Comparison of ENCODE assay signal across 9 cellular contexts in genomic region chr9:125705893-125706292, GRCh38. TPM values are rescaled to one million over a fixed set of nuclear protein-coding genes. Genes with fewer than 3 reads are reported as not detected.
DNase-seq lines count a peak whose midpoint lies in the region; ATAC-seq and TF ChIP-seq lines count a peak whose summit lies in the region.
"Had no signal": no experiment of that assay in that cellular context is flagged by ENCODE, and none has a peak within 500 bp of the region (broad histone marks: within the 10 kb centered on the region; RNA-seq: fewer than 3 reads in every experiment).

No MANE protein-coding gene starts in this region.

- peaks cover 15% of the 10 kb centered on the region; the same call in 1 of the 2 replicates for H3K36me3 Mint-ChIP-seq in HFFc6 (ENCODE audit: low read depth)
- H3K36me3 Mint-ChIP-seq in activated B cell treated with CpG ODN at 0.5 μM for 24 hours (ENCODE audit: low read depth), result peaks cover 18% of the 10 kb centered on the region
- H3K36me3 Mint-ChIP-seq in stimulated activated effector memory CD8-positive, alpha-beta T cell treated with anti-CD3 and anti-CD28 coated beads, Interleukin-12 subunit alpha, Interleukin-12 subunit beta, amount 100 ng/mL, for 72 hours, result no peaks in the 10 kb centered on the region

- no peak overlapping the region for H3K27ac ChIP-seq in iPS DF 6.9 (ENCODE audit: low read length)

- no peaks in the 10 kb centered on the region for H3K27me3 ChIP-seq in iPS DF 6.9 (ENCODE audit: control insufficient read depth, insufficient read depth, low read length)

- POLR2A ChIA-PET in activated B cell treated with CpG ODN at 0.5 μM for 24 hours (lab: Charles Lee), result interaction anchor here (1.5 to 2.5 kb wide), 4 partner anchors 53 to 73 kb away, joined by 4 to 18 read pairs (median 14); no protein-coding TSS in a partner anchor

- WGBS in iPS DF 6.9 (ENCODE audit: insufficient coverage, insufficient read length), result no CpG with 5 or more reads among the region's 4 CpGs

- ATAC-seq in activated B cell treated with CpG ODN at 0.5 μM for 24 hours (ENCODE audit: low read depth) (no peak), HG03354 (IDR thresholded peaks at IDR 0.05; ENCODE audit: poor library complexity, severe bottlenecking, unreplicated experiment) (no peak)
- no peak for ATAC-seq in stimulated activated effector memory CD8-positive, alpha-beta T cell treated with anti-CD3 and anti-CD28 coated beads, Interleukin-12 subunit alpha, Interleukin-12 subunit beta, amount 100 ng/mL, for 72 hours

- no peak for DNase-seq in HFFc6
- DNase-seq in activated B cell treated with CpG ODN at 0.5 μM for 24 hours, result no peak
- DNase-seq in iPS DF 6.9 (ENCODE audit: low read depth, low spot score), result no peak
- DNase-seq in stimulated activated effector memory CD8-positive, alpha-beta T cell treated with anti-CD3 and anti-CD28 coated beads, Interleukin-12 subunit alpha, Interleukin-12 subunit beta, amount 100 ng/mL, for 72 hours (ENCODE audit: low spot score in 2 of 2), result no peak
- no peak for DNase-seq in DMS53 (lab: John Stamatoyannopoulos, UW)
- DNase-seq in SHP77 treated with DMSO at 0.1 percent for 48 hours (lab: John Stamatoyannopoulos, UW), result no peak
- DNase-seq: NCI-H187 treated with DMSO at 0.1 percent for 48 hours, retina had no signal

- CTCF ChIA-PET in activated B cell treated with CpG ODN at 0.5 μM for 24 hours (lab: Charles Lee), result interaction anchor here (0.8 kb wide), 1 partner anchor 76 kb away, joined by 3 read pairs; no protein-coding TSS in a partner anchor

- H3K9me3 Mint-ChIP-seq in HFFc6 (no peaks in the 10 kb centered on the region), activated B cell treated with CpG ODN at 0.5 μM for 24 hours (no peaks in the 10 kb centered on the region)
- no peaks in the 10 kb centered on the region for H3K9me3 Mint-ChIP-seq in stimulated activated effector memory CD8-positive, alpha-beta T cell treated with anti-CD3 and anti-CD28 coated beads, Interleukin-12 subunit alpha, Interleukin-12 subunit beta, amount 100 ng/mL, for 72 hours

- H3K4me3 Mint-ChIP-seq in HFFc6 (peak overlapping the region; percentile 93), activated B cell treated with CpG ODN at 0.5 μM for 24 hours (peak overlapping the region; percentile 85)
- peak overlapping the region; percentile 76 for H3K4me3 Mint-ChIP-seq in stimulated activated effector memory CD8-positive, alpha-beta T cell treated with anti-CD3 and anti-CD28 coated beads, Interleukin-12 subunit alpha, Interleukin-12 subunit beta, amount 100 ng/mL, for 72 hours

- intact Hi-C loops in activated B cell treated with CpG ODN at 0.5 μM for 24 hours (cut with micrococcal nuclease), result loop anchor here (1.0 to 2.0 kb wide), 3 partner anchors 41 to 147 kb away; partner anchors contain the start of gene PBX3

- no peaks in the 10 kb centered on the region for H3K9me3 ChIP-seq in iPS DF 6.9 (ENCODE audit: control insufficient read depth, insufficient read depth, low read length)

- no peaks in the 10 kb centered on the region for H3K36me3 ChIP-seq in iPS DF 6.9 (ENCODE audit: control insufficient read depth, insufficient read depth, low read length)

- peak overlapping the region; percentile 91; the same call in 1 of the 2 replicates for H3K4me3 ChIP-seq in iPS DF 6.9 (ENCODE audit: low read length)

- peaks cover 3% of the 10 kb centered on the region; the same call in 1 of the 2 replicates for H3K4me1 ChIP-seq in iPS DF 6.9 (ENCODE audit: control insufficient read depth, insufficient read depth, low read length)

- H3K27me3 Mint-ChIP-seq in HFFc6 (ENCODE audit: insufficient read depth), result peaks cover 3% of the 10 kb centered on the region; the same call in 1 of the 2 replicates
- H3K27me3 Mint-ChIP-seq in activated B cell treated with CpG ODN at 0.5 μM for 24 hours, result peaks cover 4% of the 10 kb centered on the region

- H3K4me1 Mint-ChIP-seq in HFFc6 (ENCODE audit: low read depth) (peaks cover 45% of the 10 kb centered on the region), activated B cell treated with CpG ODN at 0.5 μM for 24 hours (peaks cover 54% of the 10 kb centered on the region)
- H3K4me1 Mint-ChIP-seq in stimulated activated effector memory CD8-positive, alpha-beta T cell treated with anti-CD3 and anti-CD28 coated beads, Interleukin-12 subunit alpha, Interleukin-12 subunit beta, amount 100 ng/mL, for 72 hours, result peaks cover 41% of the 10 kb centered on the region

- H3K27ac Mint-ChIP-seq in HFFc6 (peak overlapping the region; percentile 88), activated B cell treated with CpG ODN at 0.5 μM for 24 hours (peak overlapping the region; percentile 54)
- peak overlapping the region; percentile 89 for H3K27ac Mint-ChIP-seq in stimulated activated effector memory CD8-positive, alpha-beta T cell treated with anti-CD3 and anti-CD28 coated beads, Interleukin-12 subunit alpha, Interleukin-12 subunit beta, amount 100 ng/mL, for 72 hours

- TF ChIP-seq CTCF in HFFc6 (IDR thresholded peaks at IDR 0.05) (no peak), activated B cell treated with CpG ODN at 0.5 μM for 24 hours (IDR thresholded peaks at IDR 0.05) (no peak)

RNA-seq across cellular contexts. Expression of gene MAPKAP1, which starts 1.1 kb away (rescaled TPM):
- total RNA-seq in HFFc6 (2021; fragmentation: NEBNext Ultra II Directional; extraction: Animal tissue kit (Norgen Biotek cat#: 25700)), result 100 to 1,000 TPM; 115 to 167 (median 130) TPM
- 80.2 and 84.9 TPM in 2 replicates for total RNA-seq in activated B cell treated with CpG ODN at 0.5 μM for 24 hours

RNA-seq across cellular contexts. Expression of gene PBX3, which starts 41.3 kb away (rescaled TPM):
- total RNA-seq in HFFc6 (2021; fragmentation: NEBNext Ultra II Directional; extraction: Animal tissue kit (Norgen Biotek cat#: 25700)), result 10 to 100 TPM; 32.2 to 44.3 (median 40.3) TPM
- 23.8 and 37.2 TPM in 2 replicates for total RNA-seq in activated B cell treated with CpG ODN at 0.5 μM for 24 hours
